ENCODE assay signal across 23 cellular contexts in genomic region chr6:90157441-90157840, GRCh38.
DNase-seq lines count a peak whose midpoint lies in the region; ATAC-seq, FAIRE-seq and TF ChIP-seq lines count a peak whose summit lies in the region.
"Had no signal": no experiment of that assay in that cellular context is flagged by ENCODE, and none has a peak within 500 bp of the region (broad histone marks: within the 10 kb centered on the region; RNA-seq: fewer than 3 reads in every experiment).

No MANE protein-coding gene starts in this region.

- intact Hi-C loops in kidney (cut with DNase I), result no loop called here
- intact Hi-C loops in posterior cingulate gyrus (cut with DNase I), result loop anchor here (5.0 kb wide), 1 partner anchor 140 kb away; the partner anchor contains the start of gene BACH2

- H3K9me2 ChIP-seq in DOHH2 (replicated peaks; ENCODE audit: control insufficient read depth, low read length), result no peaks in the 10 kb centered on the region

- H3K4me3 Mint-ChIP-seq in activated T-cell treated with anti-CD3 and anti-CD28 coated beads, Interleukin-2, amount 50 U/mL, for 72 hours, result peak overlapping the region; percentile 47 to 61
- peak overlapping the region; percentile 49 for H3K4me3 Mint-ChIP-seq in activated naive CD8-positive, alpha-beta T cell treated with anti-CD3 and anti-CD28 coated beads for 36 hours
- no peak overlapping the region for H3K4me3 Mint-ChIP-seq in stimulated activated memory B cell treated with anti-CD40 and anti-IgM and Interleukin-4, amounts not matched to agents 10 μg/mL and 1 μg/mL and 100 μg/mL, for 72 hours
- H3K4me3 Mint-ChIP-seq: immature natural killer cell had no signal

- no peaks in the 10 kb centered on the region for H3K9me3 Mint-ChIP-seq in activated T-cell treated with anti-CD3 and anti-CD28 coated beads, Interleukin-2, amount 50 U/mL, for 72 hours
- no peaks in the 10 kb centered on the region for H3K9me3 Mint-ChIP-seq in activated naive CD8-positive, alpha-beta T cell treated with anti-CD3 and anti-CD28 coated beads for 36 hours
- no peaks in the 10 kb centered on the region for H3K9me3 Mint-ChIP-seq in stimulated activated memory B cell treated with anti-CD40 and anti-IgM and Interleukin-4, amounts not matched to agents 10 μg/mL and 1 μg/mL and 100 μg/mL, for 72 hours
- H3K9me3 Mint-ChIP-seq: immature natural killer cell had no signal

- no peak for DNase-seq in activated T-cell treated with anti-CD3 and anti-CD28 coated beads, Interleukin-2, amount 50 U/mL, for 72 hours
- no peak for DNase-seq in activated T-cell treated with anti-CD3 and anti-CD28 coated beads, Interleukin-2, amount 50 U/mL, for 48 hours
- no peak for DNase-seq in activated naive CD8-positive, alpha-beta T cell treated with anti-CD3 and anti-CD28 coated beads for 36 hours
- DNase-seq in kidney (no peak), GM13977 (ENCODE audit: low spot score) (no peak), posterior cingulate gyrus (no peak)
- DNase-seq: amniotic stem cell, cortex of kidney, foreskin melanocyte, hippocampal formation, immature natural killer cell, IMR-90, NCI-H1092 treated with DMSO at 0.1 percent for 48 hours, NCI-H2029, NCI-H2227 treated with DMSO at 0.1 percent for 48 hours, OCI-M1, spleen, tibial artery had no signal

- no peaks in the 10 kb centered on the region for H3K27me3 ChIP-seq in DOHH2 (ENCODE audit: control insufficient read depth, low read length)
- H3K27me3 ChIP-seq: esophagus muscularis mucosa, spleen, tibial artery had no signal

- H3K27me3 Mint-ChIP-seq in activated T-cell treated with anti-CD3 and anti-CD28 coated beads, Interleukin-2, amount 50 U/mL, for 72 hours (ENCODE audit: low read depth), result no peaks in the 10 kb centered on the region
- no peaks in the 10 kb centered on the region for H3K27me3 Mint-ChIP-seq in activated naive CD8-positive, alpha-beta T cell treated with anti-CD3 and anti-CD28 coated beads for 36 hours
- H3K27me3 Mint-ChIP-seq in stimulated activated memory B cell treated with anti-CD40 and anti-IgM and Interleukin-4, amounts not matched to agents 10 μg/mL and 1 μg/mL and 100 μg/mL, for 72 hours, result no peaks in the 10 kb centered on the region

- H3K9me3 ChIP-seq in DOHH2 (ENCODE audit: control insufficient read depth, insufficient read depth, low read length) (no peaks in the 10 kb centered on the region), kidney (ENCODE audit: control insufficient read depth in 1 of 2, low read length in 2 of 2) (no peaks in the 10 kb centered on the region)
- H3K9me3 ChIP-seq: esophagus muscularis mucosa, spleen, tibial artery had no signal

- peak in 1 of 2 donors; percentile 2 for ATAC-seq in activated T-cell treated with anti-CD3 and anti-CD28 coated beads, Interleukin-2, amount 50 U/mL, for 72 hours (replicated peaks in 1 of 2)
- ATAC-seq in stimulated activated memory B cell treated with anti-CD40 and anti-IgM and Interleukin-4, amounts not matched to agents 10 μg/mL and 1 μg/mL and 100 μg/mL, for 72 hours, result no peak
- ATAC-seq: left lobe of liver, SK-N-SH treated with all-trans-retinoic acid at 6 μM for 48 hours had no signal

- peaks cover 100% of the 10 kb centered on the region for H3K79me2 ChIP-seq in DOHH2 (ENCODE audit: control insufficient read depth, low read length)

- peaks cover 88% of the 10 kb centered on the region for H3K4me1 Mint-ChIP-seq in activated T-cell treated with anti-CD3 and anti-CD28 coated beads, Interleukin-2, amount 50 U/mL, for 72 hours (ENCODE audit: low read depth)
- peaks cover 83% of the 10 kb centered on the region for H3K4me1 Mint-ChIP-seq in activated naive CD8-positive, alpha-beta T cell treated with anti-CD3 and anti-CD28 coated beads for 36 hours
- H3K4me1 Mint-ChIP-seq in stimulated activated memory B cell treated with anti-CD40 and anti-IgM and Interleukin-4, amounts not matched to agents 10 μg/mL and 1 μg/mL and 100 μg/mL, for 72 hours, result peaks cover 61% of the 10 kb centered on the region

- H3F3A ChIP-seq in DOHH2 (ENCODE audit: control insufficient read depth, insufficient read depth), result peaks cover 36% of the 10 kb centered on the region

- TF ChIP-seq CTCF in DOHH2 (IDR thresholded peaks at IDR 0.05; ENCODE audit: low read depth, low read length, poor library complexity, severe bottlenecking) (no peak), kidney (IDR thresholded peaks at IDR 0.05; ENCODE audit: borderline replicate concordance, extremely low read depth, insufficient read depth) (no peak), GM13977 (IDR thresholded peaks at IDR 0.05; ENCODE audit: extremely low read depth, insufficient read depth, missing control alignments) (no peak)

- H3K36me3 Mint-ChIP-seq in activated T-cell treated with anti-CD3 and anti-CD28 coated beads, Interleukin-2, amount 50 U/mL, for 72 hours (ENCODE audit: insufficient read depth in 2 of 2), result peaks cover 0 to 1% of the 10 kb centered on the region in 2 donors
- peaks cover 34% of the 10 kb centered on the region for H3K36me3 Mint-ChIP-seq in activated naive CD8-positive, alpha-beta T cell treated with anti-CD3 and anti-CD28 coated beads for 36 hours
- no peaks in the 10 kb centered on the region for H3K36me3 Mint-ChIP-seq in stimulated activated memory B cell treated with anti-CD40 and anti-IgM and Interleukin-4, amounts not matched to agents 10 μg/mL and 1 μg/mL and 100 μg/mL, for 72 hours

- no peak for FAIRE-seq in kidney (lab: Jason Lieb, UNC)

- H3K27ac ChIP-seq in DOHH2 (ENCODE audit: low read depth, low read length) (no peak overlapping the region), kidney (ENCODE audit: low read depth in 2 of 2, low read length in 2 of 2) (no peak overlapping the region)
- H3K27ac ChIP-seq: esophagus muscularis mucosa, tibial artery had no signal

- in situ Hi-C loops in GM13977 (cut with MboI; ENCODE audit: low pct_unique_long_range_greater_than_20kb, low sequenced_read_pairs, unreplicated experiment), result no loop called here

- H3K4me3 ChIP-seq in DOHH2 (ENCODE audit: low read length), result no peak overlapping the region
- no peak overlapping the region for H3K4me3 ChIP-seq in kidney (ENCODE audit: low read length in 2 of 2)
- H3K4me3 ChIP-seq: esophagus muscularis mucosa, spleen, tibial artery had no signal

- no peak overlapping the region for H3K9ac ChIP-seq in kidney (ENCODE audit: low read length in 2 of 2)

- peaks cover 94% of the 10 kb centered on the region for H3K36me3 ChIP-seq in DOHH2 (ENCODE audit: control insufficient read depth, low read length)
- H3K36me3 ChIP-seq in kidney (ENCODE audit: control insufficient read depth in 1 of 2, insufficient read depth in 2 of 2, low read length in 2 of 2), result no peaks in the 10 kb centered on the region
- H3K36me3 ChIP-seq: esophagus muscularis mucosa, spleen, tibial artery had no signal

- 0 out of 2 replicates have a peak overlapping the region, but pooled peaks have one; percentile 10 for H3K4me2 ChIP-seq in DOHH2 (ENCODE audit: low read length)

- peaks cover 94% of the 10 kb centered on the region for H3K4me1 ChIP-seq in DOHH2 (ENCODE audit: control insufficient read depth, low read length)
- no peaks in the 10 kb centered on the region for H3K4me1 ChIP-seq in kidney (ENCODE audit: control insufficient read depth in 1 of 2, insufficient read depth in 1 of 2, low read depth in 1 of 2, low read length in 2 of 2)

- peaks cover 58% of the 10 kb centered on the region for H4K20me1 ChIP-seq in DOHH2 (ENCODE audit: control insufficient read depth, insufficient read depth, low read depth, low read length)

- H3K27ac Mint-ChIP-seq in activated T-cell treated with anti-CD3 and anti-CD28 coated beads, Interleukin-2, amount 50 U/mL, for 72 hours, result peak overlapping the region; percentile 17
- peak overlapping the region; percentile 96 for H3K27ac Mint-ChIP-seq in activated naive CD8-positive, alpha-beta T cell treated with anti-CD3 and anti-CD28 coated beads for 36 hours
- H3K27ac Mint-ChIP-seq in stimulated activated memory B cell treated with anti-CD40 and anti-IgM and Interleukin-4, amounts not matched to agents 10 μg/mL and 1 μg/mL and 100 μg/mL, for 72 hours, result peak overlapping the region; percentile 33

Comparison
In these comparisons a context has a peak if more than half of its experiments do, and no peak if none do; other contexts are left out.
1. H3K27ac Mint-ChIP-seq: peak in every context shown above with its lines; median percentile 96 in activated naive CD8-positive, alpha-beta T cell treated with anti-CD3 and anti-CD28 coated beads for 36 hours; 33 in stimulated activated memory B cell treated with anti-CD40 and anti-IgM and Interleukin-4, amounts not matched to agents 10 μg/mL and 1 μg/mL and 100 μg/mL, for 72 hours; 17 in activated T-cell treated with anti-CD3 and anti-CD28 coated beads, Interleukin-2, amount 50 U/mL, for 72 hours.